Comparison of ENCODE assay signal across 24 cellular contexts in genomic region chr3:168384990-168385389, GRCh38.
A peak's percentile ranks its signal among the peaks of the same experiment; 100 is the strongest.
DNase-seq lines count a peak whose midpoint lies in the region; ATAC-seq, FAIRE-seq and TF ChIP-seq lines count a peak whose summit lies in the region.
"Had no signal": no experiment of that assay in that cellular context is flagged by ENCODE, and none has a peak within 500 bp of the region (broad histone marks: within the 10 kb centered on the region; RNA-seq: fewer than 3 reads in every experiment).

No MANE protein-coding gene starts in this region.

- no peak for FAIRE-seq in H1 (lab: Jason Lieb, UNC)
- FAIRE-seq: A549, D721Med, GM12878 had no signal

- POLR2A ChIA-PET in H1 (lab: Charles Lee; ENCODE audit: partially characterized antibody), result no interaction called here

- TF ChIP-seq CTCF in H9 (conservative IDR thresholded peaks at IDR 0.05) (no peak), H1 (IDR thresholded peaks at IDR 0.05; ENCODE audit: control extremely low read depth in 1 of 3, insufficient read depth in 1 of 3, low read depth in 1 of 3, low read length in 3 of 3) (no peak), mesothelial cell of epicardium (IDR thresholded peaks at IDR 0.05; ENCODE audit: unreplicated experiment) (no peak)

- H3K4me1 Mint-ChIP-seq in H9 (peaks cover 4% of the 10 kb centered on the region in 2 experiments; a peak in 3 of 4 replicates), mesothelial cell of epicardium (peaks cover 5% of the 10 kb centered on the region)
- H3K4me1 Mint-ChIP-seq: CD14-positive monocyte; CD8-positive, alpha-beta memory T cell had no signal

- H3K18ac ChIP-seq in H9 (ENCODE audit: insufficient read length, low read depth, low read length) (peak overlapping the region; percentile 44), H1 (ENCODE audit: extremely low read depth, low read length) (no peak overlapping the region; the same call in 1 of the 2 replicates)

- no peak overlapping the region for H2BK12ac ChIP-seq in H9 (ENCODE audit: insufficient read length, low read depth, low read length)
- H2BK12ac ChIP-seq in H1 (ENCODE audit: low read depth, low read length), result no peak overlapping the region

- H3K9me3 ChIP-seq in H9 (ENCODE audit: control insufficient read depth, low read depth, low read length) (no peaks in the 10 kb centered on the region), H1 (ENCODE audit: insufficient read depth in 2 of 2, low read depth in 1 of 2, low read length in 1 of 2) (no peaks in the 10 kb centered on the region)
- H3K9me3 ChIP-seq: A549, BE2C had no signal

- H3K27ac ChIP-seq in H9 (ENCODE audit: insufficient read length, low read depth, low read length), result no peak overlapping the region
- no peak overlapping the region for H3K27ac ChIP-seq in H1 (ENCODE audit: low read depth, low read length)
- H3K27ac ChIP-seq: A549; BLaER1 treated with 17β-estradiol and CSF1 and Interleukin-3, amounts not matched to agents 10 nM and 100 nM had no signal

- no peak overlapping the region for H3T11ph ChIP-seq in H9 (ENCODE audit: low read length)

- WGBS in H9 (ENCODE audit: extremely low coverage, insufficient read length, low lambda C conversion rate), result no CpG with 5 or more reads among the region's 7 CpGs
- WGBS in H1 (ENCODE audit: extremely low coverage in 1 of 2, insufficient coverage in 1 of 2, insufficient read length in 1 of 2, insufficient replicate concordance in 2 of 2, low coverage in 1 of 2, low lambda C conversion rate in 2 of 2, missing lambda C conversion rate in 1 of 2), 2 experiments, result 71% methylated on average over 7 of the region's 7 CpGs; no CpG with 5 or more reads in 1 of the 2 experiments

- no peak overlapping the region for H2BK120ac ChIP-seq in H9 (ENCODE audit: low read depth, low read length, poor library complexity, severe bottlenecking)
- H2BK120ac ChIP-seq in H1 (replicated peaks; ENCODE audit: low read depth, low read length), result no peak overlapping the region

- H2BK5ac ChIP-seq in H9 (ENCODE audit: insufficient read length, low read length), result no peak overlapping the region
- no peak overlapping the region for H2BK5ac ChIP-seq in H1 (ENCODE audit: low read depth, low read length)

- DNase-seq in H9 (no peak), H1 (ENCODE audit: low read depth in 1 of 2, low spot score in 2 of 2) (no peak), mesothelial cell of epicardium (ENCODE audit: low spot score in 2 of 2, unreplicated experiment in 2 of 2) (no peak), NCI-H1694 (lab: John Stamatoyannopoulos, UW) (no peak), NCI-H2227 (lab: John Stamatoyannopoulos, UW; ENCODE audit: unreplicated experiment) (no peak)
- DNase-seq: 8988T; ACHN; AML-193; BE2C; CD4-positive, alpha-beta T cell; CD8-positive, alpha-beta memory T cell; DMS 273 treated with DMSO at 0.1 percent for 48 hours; DMS79; EL; GDM1; HFFc6 had no signal

- H3K27me3 Mint-ChIP-seq in H9 (ENCODE audit: low read depth), result no peaks in the 10 kb centered on the region
- no peaks in the 10 kb centered on the region for H3K27me3 Mint-ChIP-seq in mesothelial cell of epicardium (ENCODE audit: low read depth)
- H3K27me3 Mint-ChIP-seq: CD4-positive, alpha-beta T cell; CD8-positive, alpha-beta memory T cell had no signal

- H3K36me3 Mint-ChIP-seq in H9 (ENCODE audit: insufficient read depth in 1 of 3, low read depth in 3 of 3) (no peaks in the 10 kb centered on the region; a peak in 1 of 7 replicates), mesothelial cell of epicardium (peaks cover 52% of the 10 kb centered on the region)
- H3K36me3 Mint-ChIP-seq: CD14-positive monocyte; CD8-positive, alpha-beta memory T cell had no signal

- H3K79me1 ChIP-seq in H9 (ENCODE audit: insufficient read depth, low read depth, low read length, poor library complexity, severe bottlenecking), result no peaks in the 10 kb centered on the region
- no peaks in the 10 kb centered on the region for H3K79me1 ChIP-seq in H1 (ENCODE audit: low read depth, low read length)

- no peak overlapping the region for H3K23ac ChIP-seq in H9 (ENCODE audit: insufficient read length, low read depth, low read length)
- no peak overlapping the region for H3K23ac ChIP-seq in H1 (ENCODE audit: insufficient read length)

- H4K20me1 ChIP-seq in H9 (ENCODE audit: control insufficient read depth, insufficient read depth, insufficient read length) (no peaks in the 10 kb centered on the region), H1 (replicated peaks in 1 of 2; ENCODE audit: control insufficient read depth in 1 of 2, insufficient read depth in 2 of 2, low read length in 2 of 2) (no peaks in the 10 kb centered on the region)
- H4K20me1 ChIP-seq: BLaER1 treated with 17β-estradiol and CSF1 and Interleukin-3, amounts not matched to agents 10 nM and 100 nM had no signal

- H3K4me3 Mint-ChIP-seq in H9 (no peak overlapping the region), mesothelial cell of epicardium (no peak overlapping the region)
- H3K4me3 Mint-ChIP-seq: CD14-positive monocyte; CD4-positive, alpha-beta T cell; CD8-positive, alpha-beta memory T cell; HFFc6 had no signal

- H3K14ac ChIP-seq in H9 (ENCODE audit: insufficient read depth, low read length) (no peak overlapping the region; the same call in 1 of the 2 replicates), H1 (ENCODE audit: insufficient read length) (no peak overlapping the region)

- H2AK5ac ChIP-seq in H9 (ENCODE audit: insufficient read length, low read length), result no peak overlapping the region
- H2AK5ac ChIP-seq in H1 (ENCODE audit: low read depth, low read length), result no peak overlapping the region

- H3K9ac ChIP-seq in H9 (ENCODE audit: extremely low read depth, insufficient read length, low read length) (no peak overlapping the region), H1 (replicated peaks in 1 of 4; ENCODE audit: extremely low read depth in 1 of 4, low read depth in 3 of 4, low read length in 3 of 4) (no peak overlapping the region)
- H3K9ac ChIP-seq: BLaER1 treated with 17β-estradiol and CSF1 and Interleukin-3, amounts not matched to agents 10 nM and 100 nM had no signal

- no peak for ATAC-seq in GM18868 (IDR thresholded peaks at IDR 0.05; ENCODE audit: unreplicated experiment)
- ATAC-seq in HG03571 (IDR thresholded peaks at IDR 0.05; ENCODE audit: unreplicated experiment), result no peak
- ATAC-seq: A549, GM12878 had no signal

- no peak overlapping the region for H2AFZ ChIP-seq in H9 (ENCODE audit: low read length)
- H2AFZ ChIP-seq in H1 (ENCODE audit: low read length), result no peak overlapping the region

- no peak overlapping the region for H3K4me3 ChIP-seq in H1 (ENCODE audit: extremely low read depth in 1 of 4, insufficient read depth in 2 of 4, low read depth in 3 of 4, low read length in 4 of 4)
- H3K4me3 ChIP-seq: A549; BLaER1 treated with 17β-estradiol and CSF1 and Interleukin-3, amounts not matched to agents 10 nM and 100 nM; GM12878; HAP-1 had no signal

- H3K27ac Mint-ChIP-seq in H9 (peak overlapping the region in 1 of 3 experiments; percentile 20; a peak in 1 of 7 replicates), mesothelial cell of epicardium (peak overlapping the region; percentile 7)
- H3K27ac Mint-ChIP-seq: CD14-positive monocyte; CD4-positive, alpha-beta T cell; CD8-positive, alpha-beta memory T cell; HFFc6 had no signal

- no peaks in the 10 kb centered on the region for H3K4me1 ChIP-seq in H9 (ENCODE audit: insufficient read depth, low read length)
- H3K4me1 ChIP-seq in H1 (replicated peaks in 1 of 4; ENCODE audit: control insufficient read depth in 3 of 4, insufficient read depth in 4 of 4, low read length in 3 of 4), result 0 out of 7 replicates have a peak, but pooled peaks cover 0 to 3% (median 0%) of the 10 kb centered on the region in 4 experiments
- H3K4me1 ChIP-seq: A549; BE2C; BLaER1 treated with 17β-estradiol and CSF1 and Interleukin-3, amounts not matched to agents 10 nM and 100 nM; HAP-1 had no signal

- no peak overlapping the region for H4K5ac ChIP-seq in H9 (ENCODE audit: insufficient read length, low read depth, low read length)
- no peak overlapping the region for H4K5ac ChIP-seq in H1 (ENCODE audit: insufficient read length, low read depth, low read length)

- TF ChIP-seq RAD21 in H1 (IDR thresholded peaks at IDR 0.05 in 1 of 2, conservative IDR thresholded peaks at IDR 0.05 in 1 of 2; ENCODE audit: low read depth in 2 of 2, low read length in 2 of 2), result no peak

- H3K79me2 ChIP-seq in H9 (ENCODE audit: insufficient read depth, low read length), result no peaks in the 10 kb centered on the region
- no peaks in the 10 kb centered on the region for H3K79me2 ChIP-seq in H1 (ENCODE audit: control insufficient read depth in 1 of 2, insufficient read depth in 2 of 2, low read length in 2 of 2)

- H3K56ac ChIP-seq in H9 (ENCODE audit: insufficient read length, low read depth, low read length) (no peak overlapping the region), H1 (replicated peaks; ENCODE audit: insufficient read length, low read depth, low read length) (no peak overlapping the region)

- H4K91ac ChIP-seq in H9 (ENCODE audit: insufficient read length, low read depth, low read length) (no peak overlapping the region), H1 (replicated peaks; ENCODE audit: insufficient read length, low read length) (no peak overlapping the region)

- H3K4me2 ChIP-seq in H9 (ENCODE audit: insufficient read depth, insufficient read length, low read length) (no peak overlapping the region), H1 (ENCODE audit: insufficient read depth in 1 of 2, low read depth in 2 of 2, low read length in 2 of 2) (no peak overlapping the region)
- H3K4me2 ChIP-seq: A549; BLaER1 treated with 17β-estradiol and CSF1 and Interleukin-3, amounts not matched to agents 10 nM and 100 nM had no signal

- H4K8ac ChIP-seq in H9 (replicated peaks; ENCODE audit: insufficient read length, low read depth, low read length) (no peak overlapping the region), H1 (ENCODE audit: extremely low read depth, insufficient read depth, low read length) (peak overlapping the region; percentile 36; the same call in 1 of the 2 replicates)

- H2BK15ac ChIP-seq in H9 (ENCODE audit: low read depth, low read length) (no peak overlapping the region), H1 (ENCODE audit: low read length) (no peak overlapping the region)

- H3K36me3 ChIP-seq in H1 (ENCODE audit: control insufficient read depth in 2 of 4, insufficient read depth in 4 of 4, low read length in 3 of 4), result no peaks in the 10 kb centered on the region
- H3K36me3 ChIP-seq: BE2C; BLaER1 treated with 17β-estradiol and CSF1 and Interleukin-3, amounts not matched to agents 10 nM and 100 nM; HAP-1 had no signal

- H3K4ac ChIP-seq in H9 (ENCODE audit: low read depth, low read length), result no peak overlapping the region
- no peak overlapping the region for H3K4ac ChIP-seq in H1 (replicated peaks; ENCODE audit: insufficient read length, low read depth, low read length)

- no peak for TF ChIP-seq EP300 in H1 (IDR thresholded peaks at IDR 0.05; ENCODE audit: borderline replicate concordance in 1 of 2, low read depth in 2 of 2, low read length in 2 of 2)

- H3K9me3 Mint-ChIP-seq in H9, result no peaks in the 10 kb centered on the region; a peak in 1 of 5 replicates
- H3K9me3 Mint-ChIP-seq in mesothelial cell of epicardium, result peaks cover 46% of the 10 kb centered on the region

- H2BK20ac ChIP-seq in H9 (ENCODE audit: low read depth, low read length, poor library complexity, severe bottlenecking) (no peak overlapping the region), H1 (ENCODE audit: low read length) (no peak overlapping the region)

- H3K23me2 ChIP-seq in H9 (ENCODE audit: insufficient read length, low read depth, low read length, poor library complexity, severe bottlenecking), result no peaks in the 10 kb centered on the region
- no peaks in the 10 kb centered on the region for H3K23me2 ChIP-seq in H1 (ENCODE audit: low read depth, low read length)

- H3K27me3 ChIP-seq in H9 (ENCODE audit: insufficient read depth, low read length) (no peaks in the 10 kb centered on the region), H1 (replicated peaks in 1 of 4; ENCODE audit: control insufficient read depth in 3 of 4, extremely low read depth in 1 of 4, insufficient read depth in 3 of 4, low read length in 3 of 4) (no peaks in the 10 kb centered on the region)
- H3K27me3 ChIP-seq: BE2C; BLaER1 treated with 17β-estradiol and CSF1 and Interleukin-3, amounts not matched to agents 10 nM and 100 nM had no signal

- TF ChIP-seq POLR2A in H1 (IDR thresholded peaks at IDR 0.05; ENCODE audit: control extremely low read depth in 1 of 2, low read depth in 2 of 2, low read length in 2 of 2), result no peak

- CTCF ChIA-PET in H1 (lab: Charles Lee; ENCODE audit: partially characterized antibody), result interaction anchor here (0.6 to 1.5 kb wide), 6 partner anchors 11 to 463 kb away, joined by 3 to 4 read pairs (median 3); no protein-coding TSS in a partner anchor
